2 cellular contexts compared by ENCODE assay signal in genomic region chr13:52079891-52080290, GRCh38. TPM values are rescaled to one million over a fixed set of nuclear protein-coding genes. Genes with fewer than 3 reads are reported as not detected.
"Had no signal": no experiment of that assay in that cellular context is flagged by ENCODE, and none has a peak within 500 bp of the region (broad histone marks: within the 10 kb centered on the region; RNA-seq: fewer than 3 reads in every experiment).

No MANE protein-coding gene starts in this region.

RNA-seq across cellular contexts. Expression of gene NEK5, which starts 49.0 kb away (rescaled TPM):
- total RNA-seq: HT1080, IMR-90 had no signal
